ENCODE assay signal across 2 cellular contexts in genomic region chr7:99651290-99651689, GRCh38.
TF ChIP-seq lines count a peak whose summit lies in the region.

No MANE protein-coding gene starts in this region.

TF ChIP-seq in A549, 52 proteins besides CTCF, POLR2A, EP300 and RAD21:
- TF ChIP-seq KDM5A (IDR thresholded peaks at IDR 0.05) (no peak), MAFK (IDR thresholded peaks at IDR 0.05; ENCODE audit: partially characterized antibody) (peak; percentile 83), MAX (IDR thresholded peaks at IDR 0.05) (no peak)

TF ChIP-seq in HepG2, 621 proteins besides CTCF, POLR2A, EP300 and RAD21:
- TF ChIP-seq MAFK (conservative IDR thresholded peaks at IDR 0.05 in 1 of 2, IDR thresholded peaks at IDR 0.05 in 1 of 2; ENCODE audit: low read length in 2 of 2) (peak; percentile 75 to 89; a peak in 3 of 4 replicates), ZNF513 (CRISPR knock-in tag; conservative IDR thresholded peaks at IDR 0.05) (no peak), FOXO1 (CRISPR knock-in tag; IDR thresholded peaks at IDR 0.05) (no peak), ZNF781 (CRISPR knock-in tag; IDR thresholded peaks at IDR 0.05; ENCODE audit: borderline replicate concordance, not compliant biosample characterization) (no peak), ZNF75D (CRISPR knock-in tag; IDR thresholded peaks at IDR 0.05; ENCODE audit: borderline replicate concordance) (no peak), SIX4 (CRISPR knock-in tag; IDR thresholded peaks at IDR 0.05) (no peak), MAFF (IDR thresholded peaks at IDR 0.05; ENCODE audit: low read depth, low read length) (peak; percentile 79), NR2F1 (CRISPR knock-in tag; IDR thresholded peaks at IDR 0.05) (no peak), AHR (CRISPR knock-in tag; IDR thresholded peaks at IDR 0.05) (no peak), AHDC1 (CRISPR knock-in tag; IDR thresholded peaks at IDR 0.05; ENCODE audit: borderline replicate concordance) (no peak), RBM22 (optimal IDR thresholded peaks at IDR 0.05; ENCODE audit: low read length) (no peak), HNF4A (CRISPR knock-in tag; IDR thresholded peaks at IDR 0.05) (no peak), HMG20A (CRISPR knock-in tag; IDR thresholded peaks at IDR 0.05; ENCODE audit: borderline replicate concordance) (no peak)
